10 cellular contexts compared by ENCODE assay signal in the genomic region with DNA sequence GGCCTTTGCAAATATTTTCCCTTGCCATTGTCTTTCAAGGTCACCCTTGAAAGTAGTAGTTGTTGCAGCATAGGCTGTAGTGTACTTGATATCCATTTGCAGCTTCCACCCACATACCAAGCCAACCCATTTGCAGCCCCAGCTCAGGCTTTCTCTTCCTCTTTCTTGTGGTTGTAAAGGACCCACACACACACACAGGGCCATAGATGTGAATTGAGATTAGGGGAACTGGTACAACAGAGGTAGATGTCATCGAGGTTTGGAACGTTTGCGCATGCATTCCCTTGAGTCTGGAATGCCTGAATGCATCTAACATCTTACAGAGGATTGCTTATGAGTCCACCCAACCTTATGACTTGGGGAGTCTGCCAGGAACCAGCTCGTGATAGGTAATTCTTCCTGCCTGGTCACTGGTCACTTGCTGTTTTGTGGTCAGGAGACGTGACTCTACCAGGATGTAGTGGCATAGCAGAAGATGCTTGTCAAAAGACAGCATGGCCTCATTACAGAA.
DNase-seq lines count a peak whose midpoint lies in the region; ATAC-seq, FAIRE-seq and TF ChIP-seq lines count a peak whose summit lies in the region.
"Had no signal": no experiment of that assay in that cellular context is flagged by ENCODE, and none has a peak within 500 bp of the region (broad histone marks: within the 10 kb centered on the region; RNA-seq: fewer than 3 reads in every experiment).

No MANE protein-coding gene starts in this region.

- POLR2A ChIA-PET in activated CD4-positive, alpha-beta memory T cell treated with anti-CD3 and anti-CD28 coated beads, Interleukin-2, amount 10 ng/mL, durations not matched to agents 7 days and 5 days (lab: Charles Lee) = no interaction called here

- TF ChIP-seq CTCF in D721Med (IDR thresholded peaks at IDR 0.05; ENCODE audit: insufficient read depth, missing control alignments) = no peak

- CTCF ChIA-PET in activated CD4-positive, alpha-beta memory T cell treated with anti-CD3 and anti-CD28 coated beads, Interleukin-2, amount 10 ng/mL, durations not matched to agents 7 days and 5 days (lab: Charles Lee) = no interaction called here

- no peaks in the 10 kb centered on the region for H3K4me1 Mint-ChIP-seq in activated CD4-positive, alpha-beta memory T cell treated with anti-CD3 and anti-CD28 coated beads, Interleukin-2, amount 10 ng/mL, durations not matched to agents 7 days and 5 days

- ATAC-seq in GM18499 (IDR thresholded peaks at IDR 0.05; ENCODE audit: insufficient read depth, unreplicated experiment) = peak; percentile 97
- peak; percentile 92 for ATAC-seq in GM21447 (IDR thresholded peaks at IDR 0.05; ENCODE audit: unreplicated experiment)
- ATAC-seq in HG03139 (IDR thresholded peaks at IDR 0.05; ENCODE audit: unreplicated experiment) = peak; percentile 93

- no peak for FAIRE-seq in D721Med (lab: Jason Lieb, UNC)

- peaks cover 10% of the 10 kb centered on the region for H3K27me3 Mint-ChIP-seq in activated CD4-positive, alpha-beta memory T cell treated with anti-CD3 and anti-CD28 coated beads, Interleukin-2, amount 10 ng/mL, durations not matched to agents 7 days and 5 days

- no peaks in the 10 kb centered on the region for H3K9me3 Mint-ChIP-seq in activated CD4-positive, alpha-beta memory T cell treated with anti-CD3 and anti-CD28 coated beads, Interleukin-2, amount 10 ng/mL, durations not matched to agents 7 days and 5 days

- H3K27ac Mint-ChIP-seq in activated CD4-positive, alpha-beta memory T cell treated with anti-CD3 and anti-CD28 coated beads, Interleukin-2, amount 10 ng/mL, durations not matched to agents 7 days and 5 days = no peak overlapping the region

- no peak overlapping the region for H3K4me3 Mint-ChIP-seq in activated CD4-positive, alpha-beta memory T cell treated with anti-CD3 and anti-CD28 coated beads, Interleukin-2, amount 10 ng/mL, durations not matched to agents 7 days and 5 days

- no peaks in the 10 kb centered on the region for H3K36me3 Mint-ChIP-seq in activated CD4-positive, alpha-beta memory T cell treated with anti-CD3 and anti-CD28 coated beads, Interleukin-2, amount 10 ng/mL, durations not matched to agents 7 days and 5 days (ENCODE audit: low read depth)

- DNase-seq in SKM-1 (lab: John Stamatoyannopoulos, UW; ENCODE audit: unreplicated experiment) (peak; percentile 50), NCI-H748 (lab: John Stamatoyannopoulos, UW; ENCODE audit: unreplicated experiment) (no peak), NCI-H226 (no peak), D721Med (ENCODE audit: insufficient read length, low spot score) (no peak)
- DNase-seq in activated CD4-positive, alpha-beta memory T cell treated with anti-CD3 and anti-CD28 coated beads, Interleukin-2, amount 10 ng/mL, durations not matched to agents 7 days and 5 days = no peak
- DNase-seq: NCI-H1105, SK-N-SH had no signal
